15 cellular contexts compared by ENCODE assay signal in genomic region chr4:38928886-38929285, GRCh38.
DNase-seq lines count a peak whose midpoint lies in the region; ATAC-seq and TF ChIP-seq lines count a peak whose summit lies in the region.
"Had no signal": no experiment of that assay in that cellular context is flagged by ENCODE, and none has a peak within 500 bp of the region (broad histone marks: within the 10 kb centered on the region; RNA-seq: fewer than 3 reads in every experiment).

No MANE protein-coding gene starts in this region.

- H2AK5ac ChIP-seq in neuronal stem cell (ENCODE audit: low read depth, low read length): peak overlapping the region; percentile 78

- H2BK120ac ChIP-seq in neuronal stem cell (ENCODE audit: low read depth, low read length): no peak overlapping the region

- peaks cover 18% of the 10 kb centered on the region for H3K36me3 Mint-ChIP-seq in brain
- peaks cover 12 to 15% of the 10 kb centered on the region in 2 donors for H3K36me3 Mint-ChIP-seq in stimulated activated naive B cell treated with anti-CD40 and anti-IgM and Interleukin-4, amounts not matched to agents 10 μg/mL and 1 μg/mL and 100 μg/mL, for 72 hours

- H3K79me1 ChIP-seq in neuronal stem cell (ENCODE audit: low read depth, low read length): no peaks in the 10 kb centered on the region

- H2BK12ac ChIP-seq in neuronal stem cell (ENCODE audit: low read length): peak overlapping the region; percentile 89

- peak; percentile 81 for DNase-seq in left kidney (ENCODE audit: low read depth, low spot score)
- DNase-seq in neuronal stem cell (ENCODE audit: low spot score): no peak
- DNase-seq in DMS79 treated with DMSO at 0.1 percent for 48 hours (lab: John Stamatoyannopoulos, UW): no peak
- DNase-seq in stimulated activated naive B cell treated with anti-CD40 and anti-IgM and Interleukin-4, amounts not matched to agents 10 μg/mL and 1 μg/mL and 100 μg/mL, for 72 hours: no peak
- DNase-seq in occipital lobe (lab: John Stamatoyannopoulos, UW): no peak
- DNase-seq: C1 segment of cervical spinal cord; Calu3; CD4-positive, alpha-beta T cell; DMS 273 treated with DMSO at 0.1 percent for 48 hours; GM23248 had no signal

- H2AFZ ChIP-seq in neuronal stem cell (ENCODE audit: low read length): no peak overlapping the region
- H2AFZ ChIP-seq: GM23248 had no signal

- WGBS in neuronal stem cell (ENCODE audit: extremely low coverage in 2 of 2, insufficient read length in 2 of 2, insufficient replicate concordance in 1 of 2), 2 donors: no CpG with 5 or more reads among the region's 9 CpGs

- H3K27me3 Mint-ChIP-seq in brain: peaks cover 9% of the 10 kb centered on the region
- no peaks in the 10 kb centered on the region for H3K27me3 Mint-ChIP-seq in stimulated activated naive B cell treated with anti-CD40 and anti-IgM and Interleukin-4, amounts not matched to agents 10 μg/mL and 1 μg/mL and 100 μg/mL, for 72 hours
- H3K27me3 Mint-ChIP-seq: B cell; CD4-positive, alpha-beta T cell had no signal

- H3K27ac ChIP-seq in neuronal stem cell (replicated peaks; ENCODE audit: low read length) (no peak overlapping the region), stomach smooth muscle (ENCODE audit: low read length) (peak overlapping the region; percentile 31)
- H3K27ac ChIP-seq: GM23248 had no signal

- H3K4me1 ChIP-seq in neuronal stem cell (ENCODE audit: control insufficient read depth in 2 of 2, insufficient read depth in 1 of 2, low read depth in 1 of 2, low read length in 2 of 2) (peaks cover 10 to 17% of the 10 kb centered on the region in 2 donors), stomach smooth muscle (ENCODE audit: control insufficient read depth, insufficient read depth, low read length) (peaks cover 29% of the 10 kb centered on the region)

- H4K8ac ChIP-seq in neuronal stem cell (ENCODE audit: low read depth, low read length): no peak overlapping the region

- no peak overlapping the region for H3K4ac ChIP-seq in neuronal stem cell (ENCODE audit: low read length)

- H3K23ac ChIP-seq in neuronal stem cell (ENCODE audit: low read depth, low read length, poor library complexity): no peak overlapping the region

- no peak overlapping the region for H3K9ac ChIP-seq in neuronal stem cell (ENCODE audit: low read depth, low read length, poor library complexity)
- H3K9ac ChIP-seq in stomach smooth muscle (ENCODE audit: low read length in 2 of 2): no peak overlapping the region
- H3K9ac ChIP-seq: GM23248 had no signal

- no peak overlapping the region for H3K4me2 ChIP-seq in neuronal stem cell (ENCODE audit: insufficient read depth, low read length, poor library complexity, severe bottlenecking)

- peak overlapping the region; percentile 70 for H3K18ac ChIP-seq in neuronal stem cell (ENCODE audit: low read length)

- no peaks in the 10 kb centered on the region for H3K9me3 ChIP-seq in neuronal stem cell (replicated peaks in 1 of 2; ENCODE audit: control insufficient read depth in 2 of 2, insufficient read depth in 1 of 2, low read depth in 1 of 2, low read length in 2 of 2)
- no peaks in the 10 kb centered on the region for H3K9me3 ChIP-seq in stomach smooth muscle (ENCODE audit: control insufficient read depth in 2 of 2, low read length in 2 of 2)

- H3K4me1 Mint-ChIP-seq in brain: peaks cover 53% of the 10 kb centered on the region
- H3K4me1 Mint-ChIP-seq in stimulated activated naive B cell treated with anti-CD40 and anti-IgM and Interleukin-4, amounts not matched to agents 10 μg/mL and 1 μg/mL and 100 μg/mL, for 72 hours: peaks cover 5 to 19% of the 10 kb centered on the region in 2 donors
- H3K4me1 Mint-ChIP-seq: B cell had no signal

- no peak overlapping the region for H4K91ac ChIP-seq in neuronal stem cell (ENCODE audit: low read depth, low read length, poor library complexity)

- no peak overlapping the region for H3K14ac ChIP-seq in neuronal stem cell (ENCODE audit: low read length)

- peak overlapping the region; percentile 50 for H2BK15ac ChIP-seq in neuronal stem cell (ENCODE audit: low read length)

- no peaks in the 10 kb centered on the region for H3K36me3 ChIP-seq in neuronal stem cell (replicated peaks in 1 of 2; ENCODE audit: control insufficient read depth in 2 of 2, insufficient read depth in 2 of 2, low read length in 2 of 2)
- H3K36me3 ChIP-seq in stomach smooth muscle (ENCODE audit: control insufficient read depth in 2 of 2, insufficient read depth in 2 of 2, low read length in 2 of 2): peaks cover 22 to 24% of the 10 kb centered on the region in 2 donors

- no peaks in the 10 kb centered on the region for H3K27me3 ChIP-seq in neuronal stem cell (ENCODE audit: control insufficient read depth in 3 of 3, insufficient read depth in 3 of 3, low read depth in 1 of 3, low read length in 3 of 3)
- H3K27me3 ChIP-seq in stomach smooth muscle (ENCODE audit: control insufficient read depth in 1 of 2, insufficient read depth in 2 of 2, low read length in 2 of 2): no peaks in the 10 kb centered on the region

- TF ChIP-seq CTCF in brain (conservative IDR thresholded peaks at IDR 0.05): no peak

- H3K4me3 Mint-ChIP-seq in brain: no peak overlapping the region
- no peak overlapping the region for H3K4me3 Mint-ChIP-seq in stimulated activated naive B cell treated with anti-CD40 and anti-IgM and Interleukin-4, amounts not matched to agents 10 μg/mL and 1 μg/mL and 100 μg/mL, for 72 hours
- H3K4me3 Mint-ChIP-seq: B cell; CD4-positive, alpha-beta T cell had no signal

- ATAC-seq in stimulated activated naive B cell treated with anti-CD40 and anti-IgM and Interleukin-4, amounts not matched to agents 10 μg/mL and 1 μg/mL and 100 μg/mL, for 72 hours (replicated peaks): no peak
- ATAC-seq: HCT116 had no signal

- H3K4me3 ChIP-seq in neuronal stem cell (ENCODE audit: low read length in 2 of 2) (peak overlapping the region in 1 of 2 donors; percentile 26), stomach smooth muscle (ENCODE audit: low read length in 2 of 2) (no peak overlapping the region)
- H3K4me3 ChIP-seq: GM12878, GM23248 had no signal

- H3K9me3 Mint-ChIP-seq in brain: no peaks in the 10 kb centered on the region
- H3K9me3 Mint-ChIP-seq in stimulated activated naive B cell treated with anti-CD40 and anti-IgM and Interleukin-4, amounts not matched to agents 10 μg/mL and 1 μg/mL and 100 μg/mL, for 72 hours: no peaks in the 10 kb centered on the region
- H3K9me3 Mint-ChIP-seq: CD4-positive, alpha-beta T cell had no signal

- no peak overlapping the region for H2BK5ac ChIP-seq in neuronal stem cell (ENCODE audit: low read length)

- peak overlapping the region in 3 of 5 experiments; percentile 30 to 82 (median 47) for H3K27ac Mint-ChIP-seq in brain
- H3K27ac Mint-ChIP-seq in stimulated activated naive B cell treated with anti-CD40 and anti-IgM and Interleukin-4, amounts not matched to agents 10 μg/mL and 1 μg/mL and 100 μg/mL, for 72 hours: no peak overlapping the region
- H3K27ac Mint-ChIP-seq: B cell; CD4-positive, alpha-beta T cell had no signal
